In genomic region chr2:23940976-23941605, GRCh38 we compare ENCODE assay signal across 8 cellular contexts. TPM values are rescaled to one million over a fixed set of nuclear protein-coding genes. Genes with fewer than 3 reads are reported as not detected.
DNase-seq lines count a peak whose midpoint lies in the region; ATAC-seq and TF ChIP-seq lines count a peak whose summit lies in the region.

No MANE protein-coding gene starts in this region.

- H4K20me1 ChIP-seq in OCI-LY3 (ENCODE audit: insufficient read depth, low read length): no peaks in the 10 kb centered on the region; the same call in 1 of the 2 replicates

- ATAC-seq in mucosa of descending colon: peak; percentile 16

- intact Hi-C loops in mucosa of descending colon (cut with DNase I, micrococcal nuclease): no loop called here

- H3K27ac ChIP-seq in OCI-LY3 (ENCODE audit: low read length): no peak overlapping the region
- H3K27ac ChIP-seq in effector memory CD4-positive, alpha-beta T cell (ENCODE audit: insufficient read depth, low read length, poor library complexity, severe bottlenecking): peak overlapping the region; percentile 69

- H3K27me3 ChIP-seq in OCI-LY3 (ENCODE audit: low read depth, low read length): peaks cover 8% of the 10 kb centered on the region; the same call in 1 of the 2 replicates
- H3K27me3 ChIP-seq in effector memory CD4-positive, alpha-beta T cell (replicated peaks; ENCODE audit: control insufficient read depth, insufficient read depth, low read length, poor library complexity, severe bottlenecking): no peaks in the 10 kb centered on the region

- H3K36me3 ChIP-seq in OCI-LY3 (replicated peaks; ENCODE audit: low read depth, low read length) (no peaks in the 10 kb centered on the region), mucosa of descending colon (ENCODE audit: low read depth) (no peaks in the 10 kb centered on the region)
- H3K36me3 ChIP-seq in effector memory CD4-positive, alpha-beta T cell (ENCODE audit: control insufficient read depth, insufficient read depth, low read length): no peaks in the 10 kb centered on the region

- H3K4me1 ChIP-seq in OCI-LY3 (ENCODE audit: low read length) (peaks cover 9% of the 10 kb centered on the region; the same call in 1 of the 2 replicates), mucosa of descending colon (ENCODE audit: low read depth) (peaks cover 2% of the 10 kb centered on the region)
- peaks cover 5% of the 10 kb centered on the region for H3K4me1 ChIP-seq in effector memory CD4-positive, alpha-beta T cell (ENCODE audit: control insufficient read depth, insufficient read depth, low read length, poor library complexity, severe bottlenecking)

- H3K4me2 ChIP-seq in OCI-LY3 (ENCODE audit: low read length): peak overlapping the region; percentile 96

- DNase-seq in SIG-M5 treated with dmso at 0.1 percent for 504 hours (lab: John Stamatoyannopoulos, UW; ENCODE audit: unreplicated experiment) (peak; percentile 33), SIG-M5 (lab: John Stamatoyannopoulos, UW) (no peak), mucosa of descending colon (no peak), NCI-H2081 (lab: John Stamatoyannopoulos, UW) (no peak)
- DNase-seq in effector memory CD4-positive, alpha-beta T cell: no peak
- no peak for DNase-seq in activated effector memory CD4-positive, alpha-beta T cell treated with anti-CD3 and anti-CD28 coated beads, Interleukin-2, amount 50 U/mL, for 16 hours
- no peak for DNase-seq in activated CD4-positive, CD25-positive, alpha-beta regulatory T cell treated with anti-CD3 and anti-CD28 coated beads, Interleukin-2, amount 50 U/mL, for 72 hours

- peak overlapping the region; percentile 45; the same call in 1 of the 2 replicates for H2AFZ ChIP-seq in OCI-LY3 (ENCODE audit: low read depth, low read length)

- H3K9me3 ChIP-seq in OCI-LY3 (ENCODE audit: insufficient read depth, low read length): no peaks in the 10 kb centered on the region
- H3K9me3 ChIP-seq in effector memory CD4-positive, alpha-beta T cell (ENCODE audit: control insufficient read depth, low read length): no peaks in the 10 kb centered on the region
- no peaks in the 10 kb centered on the region for H3K9me3 ChIP-seq in mucosa of descending colon

- H3K79me2 ChIP-seq in OCI-LY3 (ENCODE audit: low read length): peaks cover 12% of the 10 kb centered on the region

- TF ChIP-seq CTCF in OCI-LY3 (IDR thresholded peaks at IDR 0.05; ENCODE audit: low read depth, low read length): no peak
- no peak for TF ChIP-seq CTCF in mucosa of descending colon (IDR thresholded peaks at IDR 0.05)

- H3K9ac ChIP-seq in OCI-LY3 (ENCODE audit: low read length): peak overlapping the region; percentile 92

- H3K4me3 ChIP-seq in OCI-LY3 (ENCODE audit: low read length) (peak overlapping the region; percentile 85), mucosa of descending colon (peak overlapping the region; percentile 83)
- H3K4me3 ChIP-seq in effector memory CD4-positive, alpha-beta T cell (ENCODE audit: insufficient read depth, low read depth, low read length, poor library complexity, severe bottlenecking): peak overlapping the region; percentile 86

RNA-seq across cellular contexts. Expression of gene UBXN2A, which starts 0.8 kb away (rescaled TPM):
- total RNA-seq in mucosa of descending colon: 10 to 100 TPM; 12.9 to 23.9 (median 13.1) TPM

RNA-seq across cellular contexts. Expression of gene ATAD2B, which starts 14.2 kb away (rescaled TPM):
- 10 to 100 TPM; 25.8 to 38.5 (median 27.9) TPM for total RNA-seq in mucosa of descending colon
